In genomic region chr11:106679633-106680032, GRCh38 we compare ENCODE assay signal across 27 cellular contexts.
"Had no signal": no experiment of that assay in that cellular context is flagged by ENCODE, and none has a peak within 500 bp of the region (broad histone marks: within the 10 kb centered on the region; RNA-seq: fewer than 3 reads in every experiment).

No MANE protein-coding gene starts in this region.

- H3K4me3 Mint-ChIP-seq: naive B cell; natural killer cell; nephron progenitor cell; stimulated activated memory B cell treated with anti-CD40 and anti-IgM and Interleukin-4, amounts not matched to agents 10 μg/mL and 1 μg/mL and 100 μg/mL, for 72 hours; stimulated activated naive CD8-positive, alpha-beta T cell treated with anti-CD3 and anti-CD28 coated beads, Interleukin-15, amount 100 ng/mL, for 72 hours had no signal

- H3K4me1 ChIP-seq: left lung, lower lobe of right lung, right atrium auricular region, right lobe of liver, testis, thyroid gland, transverse colon, upper lobe of left lung, vagina had no signal

- H3K27ac ChIP-seq: left lung, lower lobe of right lung, ovary, right atrium auricular region, right lobe of liver, testis, thyroid gland, transverse colon, upper lobe of left lung, vagina had no signal

- DNase-seq: kidney; left colon; left lung; lower lobe of right lung; mammary epithelial cell; mesenchymal stem cell; naive B cell; natural killer cell; nephron progenitor cell; ovary; right lobe of liver; stimulated activated CD4-positive, alpha-beta T cell treated with anti-CD3 and anti-CD28 coated beads, Interleukin-1b, Interleukin-23, amount 100 ng/mL, for 48 hours; stimulated activated CD4-positive, alpha-beta T cell treated with anti-CD3 and anti-CD28 coated beads, Interleukin-2, amount 100 ng/mL, for 48 hours; stimulated activated CD4-positive, alpha-beta T cell treated with anti-CD3 and anti-CD28 coated beads, Interleukin-4, amount 100 ng/mL, for 4 hours; stimulated activated CD8-positive, alpha-beta memory T cell treated with anti-CD3 and anti-CD28 coated beads, Interleukin-4, amount 100 ng/mL, for 48 hours; stimulated activated naive CD4-positive, alpha-beta T cell treated with Interleukin-2 at 50 U/mL for 16 hours; stimulated activated naive CD8-positive, alpha-beta T cell treated with anti-CD3 and anti-CD28 coated beads, Interleukin-15, amount 100 ng/mL, for 72 hours; substantia nigra; testis; thyroid gland; transverse colon; upper lobe of left lung had no signal

- H3K27ac Mint-ChIP-seq: naive B cell; natural killer cell; nephron progenitor cell; progenitor cell of endocrine pancreas; stimulated activated memory B cell treated with anti-CD40 and anti-IgM and Interleukin-4, amounts not matched to agents 10 μg/mL and 1 μg/mL and 100 μg/mL, for 72 hours; stimulated activated naive CD8-positive, alpha-beta T cell treated with anti-CD3 and anti-CD28 coated beads, Interleukin-15, amount 100 ng/mL, for 72 hours had no signal

- H3K9me3 Mint-ChIP-seq: naive B cell; nephron progenitor cell; stimulated activated naive CD8-positive, alpha-beta T cell treated with anti-CD3 and anti-CD28 coated beads, Interleukin-15, amount 100 ng/mL, for 72 hours had no signal

- H3K27me3 ChIP-seq: left lung, ovary, right atrium auricular region, right lobe of liver, testis, thyroid gland, transverse colon, upper lobe of left lung, vagina had no signal

- H3K27me3 Mint-ChIP-seq: naive B cell; progenitor cell of endocrine pancreas; stimulated activated memory B cell treated with anti-CD40 and anti-IgM and Interleukin-4, amounts not matched to agents 10 μg/mL and 1 μg/mL and 100 μg/mL, for 72 hours; stimulated activated naive CD8-positive, alpha-beta T cell treated with anti-CD3 and anti-CD28 coated beads, Interleukin-15, amount 100 ng/mL, for 72 hours had no signal

- H3K4me3 ChIP-seq: left lung, lower lobe of right lung, ovary, right atrium auricular region, right lobe of liver, smooth muscle cell, testis, thyroid gland, transverse colon, upper lobe of left lung, vagina had no signal

- H3K36me3 Mint-ChIP-seq: naive B cell; natural killer cell; stimulated activated memory B cell treated with anti-CD40 and anti-IgM and Interleukin-4, amounts not matched to agents 10 μg/mL and 1 μg/mL and 100 μg/mL, for 72 hours had no signal

- H3K9me3 ChIP-seq: left lung, lower lobe of right lung, ovary, right atrium auricular region, right lobe of liver, testis, thyroid gland, transverse colon, upper lobe of left lung, vagina had no signal

- H3K36me3 ChIP-seq: left lung, lower lobe of right lung, ovary, right atrium auricular region, right lobe of liver, thyroid gland, transverse colon, upper lobe of left lung, vagina had no signal

- H3K4me2 ChIP-seq: smooth muscle cell had no signal

- H3K4me1 Mint-ChIP-seq: naive B cell; natural killer cell; nephron progenitor cell; stimulated activated memory B cell treated with anti-CD40 and anti-IgM and Interleukin-4, amounts not matched to agents 10 μg/mL and 1 μg/mL and 100 μg/mL, for 72 hours; stimulated activated naive CD8-positive, alpha-beta T cell treated with anti-CD3 and anti-CD28 coated beads, Interleukin-15, amount 100 ng/mL, for 72 hours had no signal

- ATAC-seq: left colon; left lung; lower lobe of right lung; natural killer cell; right lobe of liver; stimulated activated memory B cell treated with anti-CD40 and anti-IgM and Interleukin-4, amounts not matched to agents 10 μg/mL and 1 μg/mL and 100 μg/mL, for 72 hours; stimulated activated naive CD8-positive, alpha-beta T cell treated with anti-CD3 and anti-CD28 coated beads, Interleukin-15, amount 100 ng/mL, for 72 hours had no signal
